31 cellular contexts compared by ENCODE assay signal in the genomic region with DNA sequence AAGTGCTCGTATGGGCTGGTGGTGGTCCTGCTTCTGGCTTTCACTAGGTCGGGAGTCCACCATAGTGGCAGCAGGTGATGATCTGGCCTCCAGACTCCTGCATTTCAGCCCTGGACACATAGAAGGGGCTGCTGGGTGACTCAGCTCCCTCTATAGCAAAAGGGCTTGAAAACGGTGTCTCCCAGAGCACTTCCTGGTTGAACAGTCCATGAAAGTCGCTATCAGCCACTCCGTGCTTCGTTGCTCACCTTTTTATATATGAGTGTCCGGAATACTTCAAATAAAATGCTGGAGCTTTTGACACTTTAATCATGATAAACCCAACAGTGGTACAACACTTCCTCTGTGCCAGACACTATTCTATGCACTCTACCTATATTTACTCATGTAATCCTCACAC.
"Had no signal": no experiment of that assay in that cellular context is flagged by ENCODE, and none has a peak within 500 bp of the region (broad histone marks: within the 10 kb centered on the region; RNA-seq: fewer than 3 reads in every experiment).

No MANE protein-coding gene starts in this region.

- H3K27me3 ChIP-seq: body of pancreas, esophagus muscularis mucosa, foreskin keratinocyte, gastrocnemius medialis had no signal

- H3K36me3 Mint-ChIP-seq: activated naive CD8-positive, alpha-beta T cell had no signal

- H3K9me3 Mint-ChIP-seq: activated CD8-positive, alpha-beta T cell treated with anti-CD3 and anti-CD28 coated beads for 36 hours; activated T-cell treated with anti-CD3 and anti-CD28 coated beads, Interleukin-2, amount 50 U/mL, for 4 hours; activated T-helper 17 cell treated with anti-CD3 and anti-CD28 coated beads, Interleukin-2, amount 50 U/mL, for 72 hours; T-helper 2 cell treated with Interferon-gamma antibody and Interleukin-4, amounts not matched to agents 5 μg/mL and 100 μg/mL, for 36 hours had no signal

- H3K4me3 Mint-ChIP-seq: activated B cell treated with CpG ODN at 0.5 μM for 24 hours; activated CD8-positive, alpha-beta T cell treated with anti-CD3 and anti-CD28 coated beads for 36 hours; activated naive CD8-positive, alpha-beta T cell; activated T-cell treated with anti-CD3 and anti-CD28 coated beads, Interleukin-2, amount 50 U/mL, for 4 hours; activated T-helper 17 cell treated with anti-CD3 and anti-CD28 coated beads, Interleukin-2, amount 50 U/mL, for 72 hours; effector memory CD8-positive, alpha-beta T cell; T-helper 17 cell; T-helper 2 cell treated with Interferon-gamma antibody and Interleukin-4, amounts not matched to agents 5 μg/mL and 100 μg/mL, for 36 hours had no signal

- H3K36me3 ChIP-seq: esophagus muscularis mucosa, gastrocnemius medialis, WERI-Rb-1 had no signal

- H3K4me1 Mint-ChIP-seq: activated B cell treated with CpG ODN at 0.5 μM for 24 hours; activated T-helper 17 cell treated with anti-CD3 and anti-CD28 coated beads, Interleukin-2, amount 50 U/mL, for 72 hours; T-helper 17 cell had no signal

- ATAC-seq: activated CD4-positive, CD25-positive, alpha-beta regulatory T cell treated with anti-CD3 and anti-CD28 coated beads, Interleukin-2, amount 50 U/mL, for 24 hours; activated CD8-positive, alpha-beta T cell treated with anti-CD3 and anti-CD28 coated beads for 36 hours; activated T-cell treated with anti-CD3 and anti-CD28 coated beads, Interleukin-2, amount 50 U/mL, for 4 hours; activated T-helper 17 cell treated with anti-CD3 and anti-CD28 coated beads, Interleukin-2, amount 50 U/mL, for 72 hours; body of pancreas; effector memory CD8-positive, alpha-beta T cell; foreskin keratinocyte; gastrocnemius medialis; T-helper 17 cell had no signal

- H3K27ac ChIP-seq: body of pancreas, esophagus muscularis mucosa, foreskin keratinocyte, gastrocnemius medialis, WERI-Rb-1 had no signal

- DNase-seq: activated B cell treated with CpG ODN at 0.5 μM for 24 hours; activated CD4-positive, alpha-beta T cell treated with anti-CD3 and anti-CD28 coated beads for 48 hours; activated CD4-positive, alpha-beta T cell treated with anti-CD3 and anti-CD28 coated beads, Interleukin-2, amount 50 U/mL, for 1 hour; activated CD4-positive, alpha-beta T cell treated with anti-CD3 and anti-CD28 coated beads, Interleukin-2, amount 50 U/mL, for 48 hours; activated CD8-positive, alpha-beta memory T cell treated with anti-CD3 and anti-CD28 coated beads for 24 hours; activated CD8-positive, alpha-beta T cell treated with anti-CD3 and anti-CD28 coated beads for 36 hours; activated effector memory CD4-positive, alpha-beta T cell treated with Interleukin-2 at 50 U/mL for 16 hours; activated gamma-delta T cell treated with Interleukin-2 at 50 U/mL for 16 hours; activated naive CD4-positive, alpha-beta T cell treated with anti-CD3 and anti-CD28 coated beads, Interleukin-2, amount 50 U/mL, for 16 hours; activated naive CD4-positive, alpha-beta T cell treated with Interleukin-2 at 50 U/mL for 16 hours; activated T-cell treated with anti-CD3 and anti-CD28 coated beads, Interleukin-2, amount 50 U/mL, for 4 hours; amniotic stem cell; anterior cingulate cortex; body of pancreas; caudate nucleus; cortex of kidney; dermis blood vessel endothelial cell; effector CD4-positive, alpha-beta T cell; effector memory CD8-positive, alpha-beta T cell; erythroblast; foreskin keratinocyte; gastrocnemius medialis; T-helper 1 cell; T-helper 17 cell; T1000; WERI-Rb-1 had no signal

- H3K27ac Mint-ChIP-seq: activated B cell treated with CpG ODN at 0.5 μM for 24 hours; activated CD8-positive, alpha-beta T cell treated with anti-CD3 and anti-CD28 coated beads for 36 hours; activated naive CD8-positive, alpha-beta T cell; activated T-helper 17 cell treated with anti-CD3 and anti-CD28 coated beads, Interleukin-2, amount 50 U/mL, for 72 hours; effector memory CD8-positive, alpha-beta T cell; T-helper 17 cell; T-helper 2 cell treated with Interferon-gamma antibody and Interleukin-4, amounts not matched to agents 5 μg/mL and 100 μg/mL, for 36 hours had no signal

- H3K9me3 ChIP-seq: body of pancreas, esophagus muscularis mucosa, gastrocnemius medialis had no signal

- H3K27me3 Mint-ChIP-seq: activated B cell treated with CpG ODN at 0.5 μM for 24 hours; effector memory CD8-positive, alpha-beta T cell had no signal

- H3K4me1 ChIP-seq: foreskin keratinocyte had no signal

- H3K4me3 ChIP-seq: body of pancreas, esophagus muscularis mucosa, gastrocnemius medialis had no signal
